In genomic region chr13:30892966-30893365, GRCh38 we compare ENCODE assay signal across 8 cellular contexts. TPM values are rescaled to one million over a fixed set of nuclear protein-coding genes. Genes with fewer than 3 reads are reported as not detected.
DNase-seq lines count a peak whose midpoint lies in the region; ATAC-seq and TF ChIP-seq lines count a peak whose summit lies in the region.

No MANE protein-coding gene starts in this region.

- H3K79me2 ChIP-seq in SU-DHL-6 (ENCODE audit: insufficient read depth, low read length), result no peaks in the 10 kb centered on the region

- H3K4me2 ChIP-seq in SU-DHL-6 (ENCODE audit: low read depth, low read length, poor library complexity, severe bottlenecking), result no peak overlapping the region

- DNase-seq in stimulated activated CD4-positive, alpha-beta T cell treated with anti-CD3 and anti-CD28 coated beads, Interleukin-12 subunit alpha, Interleukin-12 subunit beta, amount 100 ng/mL, for 48 hours (ENCODE audit: low read depth in 2 of 3, low spot score in 1 of 3), result peak in 2 of 3 donors; percentile 12 to 15
- DNase-seq in stimulated activated CD4-positive, alpha-beta T cell treated with anti-CD3 and anti-CD28 coated beads, Interleukin-4, amount 100 ng/mL, for 4 hours, result no peak
- DNase-seq in heart left ventricle, result peak in 2 of 5 donors; percentile 57 to 60
- peak; percentile 79 to 88 for DNase-seq in aorta
- no peak for DNase-seq in NCI-H2196 (lab: John Stamatoyannopoulos, UW; ENCODE audit: unreplicated experiment)
- no peak for DNase-seq in AML-193 (lab: John Stamatoyannopoulos, UW)

- H3K27ac ChIP-seq in SU-DHL-6 (ENCODE audit: low read depth, low read length) (no peak overlapping the region), heart left ventricle (no peak overlapping the region), aorta (ENCODE audit: low read depth in 1 of 2, low read length in 2 of 2) (no peak overlapping the region)

- H3F3A ChIP-seq in SU-DHL-6 (ENCODE audit: insufficient read depth), result no peaks in the 10 kb centered on the region

- H4K20me1 ChIP-seq in SU-DHL-6 (ENCODE audit: low read depth, low read length), result no peaks in the 10 kb centered on the region

- H3K9ac ChIP-seq in SU-DHL-6 (ENCODE audit: low read length), result no peak overlapping the region

- H3K4me1 ChIP-seq in heart left ventricle (peaks cover 0 to 11% (median 0%) of the 10 kb centered on the region in 12 donors), aorta (ENCODE audit: control insufficient read depth in 1 of 2, insufficient read depth in 2 of 2, low read length in 2 of 2) (peaks cover 7 to 8% of the 10 kb centered on the region in 2 donors)

- peak; percentile 35 for TF ChIP-seq CTCF in SU-DHL-6 (IDR thresholded peaks at IDR 0.05; ENCODE audit: insufficient read depth, low read length, poor library complexity, severe bottlenecking)
- peak in 10 of 12 donors; percentile 11 to 44 (median 29) for TF ChIP-seq CTCF in heart left ventricle (IDR thresholded peaks at IDR 0.05)

- H3K36me3 ChIP-seq in SU-DHL-6 (ENCODE audit: low read length) (no peaks in the 10 kb centered on the region), heart left ventricle (no peaks in the 10 kb centered on the region), aorta (ENCODE audit: control insufficient read depth in 1 of 2, insufficient read depth in 2 of 2, low read length in 1 of 2) (no peaks in the 10 kb centered on the region)

- H3K4me3 ChIP-seq in SU-DHL-6 (ENCODE audit: insufficient read depth, low read length, poor library complexity, severe bottlenecking) (no peak overlapping the region), heart left ventricle (no peak overlapping the region), aorta (ENCODE audit: low read length in 2 of 2) (no peak overlapping the region)

- WGBS in heart left ventricle, 4 donors, result 27 to 38% (median 34%) methylated on average over 6 of the region's 6 CpGs
- WGBS in aorta, 2 donors, result 34 to 36% methylated on average over 6 of the region's 6 CpGs

- no peak overlapping the region for H2AFZ ChIP-seq in SU-DHL-6 (ENCODE audit: low read depth, low read length, severe bottlenecking)

- no peaks in the 10 kb centered on the region for H3K9me2 ChIP-seq in SU-DHL-6 (replicated peaks; ENCODE audit: insufficient read depth, low read length)

- intact Hi-C loops in heart left ventricle (cut with DNase I), result no loop called here
- intact Hi-C loops in aorta (cut with DNase I), result no loop called here

- H3K27me3 ChIP-seq in SU-DHL-6 (ENCODE audit: low read length), result no peaks in the 10 kb centered on the region; the same call in 1 of the 2 replicates
- peaks cover 0 to 3% (median 0%) of the 10 kb centered on the region in 9 donors for H3K27me3 ChIP-seq in heart left ventricle
- H3K27me3 ChIP-seq in aorta (ENCODE audit: control insufficient read depth in 1 of 2, insufficient read depth in 2 of 2, low read length in 1 of 2), result no peaks in the 10 kb centered on the region

- TF ChIP-seq POLR2A in heart left ventricle (IDR thresholded peaks at IDR 0.05), result no peak

- ATAC-seq in heart left ventricle (peak; percentile 7 to 79 (median 50)), aorta (ENCODE audit: low FRiP score) (no peak), GM19395 (IDR thresholded peaks at IDR 0.05; ENCODE audit: unreplicated experiment) (no peak)

- H3K9me3 ChIP-seq in SU-DHL-6 (ENCODE audit: insufficient read depth, low read length), result no peaks in the 10 kb centered on the region
- peaks cover 0 to 8% (median 0%) of the 10 kb centered on the region in 12 donors for H3K9me3 ChIP-seq in heart left ventricle
- no peaks in the 10 kb centered on the region for H3K9me3 ChIP-seq in aorta (ENCODE audit: control insufficient read depth, low read length)

RNA-seq across cellular contexts. Expression of gene MEDAG, which starts 13.1 kb away (rescaled TPM):
- total RNA-seq in heart left ventricle (10 to 100 TPM in 3 of 9 donors, 1 to 10 TPM in 6; 4.2 to 41.9 (median 8.0) TPM), aorta (100 to 1,000 TPM; 146 to 188 TPM)
- polyA plus RNA-seq in heart left ventricle (10 to 100 TPM in 1 of 2 donors, 1 to 10 TPM in 1; 3.8 to 11.1 TPM), aorta (100 to 1,000 TPM in 1 of 2 donors, 10 to 100 TPM in 1; 60.2 to 164 TPM)

RNA-seq across cellular contexts. Expression of gene TEX26, which starts 39.5 kb away (rescaled TPM):
- total RNA-seq in heart left ventricle (not detected), aorta (under 1 TPM in 1 of 2 donors, not detected in 1; 0.24 TPM)
- polyA plus RNA-seq in heart left ventricle (not detected), aorta (not detected)

Comparison
In these comparisons a context has a peak if more than half of its experiments do, and no peak if none do; other contexts are left out.
1. DNase-seq: peak in stimulated activated CD4-positive, alpha-beta T cell treated with anti-CD3 and anti-CD28 coated beads, Interleukin-12 subunit alpha, Interleukin-12 subunit beta, amount 100 ng/mL, for 48 hours (2 of 3) and aorta (2 of 2); none in stimulated activated CD4-positive, alpha-beta T cell treated with anti-CD3 and anti-CD28 coated beads, Interleukin-4, amount 100 ng/mL, for 4 hours (0 of 2), NCI-H2196 (single experiment) and AML-193 (0 of 2).
2. ATAC-seq: peak in heart left ventricle (4 of 4); none in aorta (single experiment) and GM19395 (single experiment).